ENCODE assay signal across 16 cellular contexts in the genomic region with DNA sequence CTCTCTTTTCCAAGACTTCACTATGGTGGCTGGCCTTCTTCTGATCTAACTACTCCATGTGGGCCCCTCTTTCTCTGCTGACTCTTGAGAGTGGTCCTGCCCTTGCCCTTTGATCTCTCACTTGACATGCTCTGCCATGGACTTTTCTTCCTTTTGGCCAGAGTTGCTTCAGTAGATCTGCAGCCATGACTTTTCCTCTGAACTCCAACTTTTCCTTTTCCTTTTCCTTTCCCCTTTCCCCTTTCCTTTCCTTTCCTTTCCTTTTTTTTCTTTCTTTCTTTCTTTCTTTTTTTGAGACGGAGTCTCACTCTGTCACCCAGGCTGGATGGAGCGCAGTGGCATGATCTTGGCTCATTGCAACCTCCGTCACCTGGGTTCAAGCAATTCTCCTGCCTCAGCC.
A peak's percentile ranks its signal among the peaks of the same experiment; 100 is the strongest.
DNase-seq lines count a peak whose midpoint lies in the region; ATAC-seq and TF ChIP-seq lines count a peak whose summit lies in the region.
"Had no signal": no experiment of that assay in that cellular context is flagged by ENCODE, and none has a peak within 500 bp of the region (broad histone marks: within the 10 kb centered on the region; RNA-seq: fewer than 3 reads in every experiment).

No MANE protein-coding gene starts in this region.

- peaks cover 0 to 4% of the 10 kb centered on the region in 2 experiments; a peak in 1 of 4 replicates for H3K79me1 ChIP-seq in IMR-90 (ENCODE audit: low read depth in 1 of 2, low read length in 2 of 2)

- H3K9me1 ChIP-seq in IMR-90 (ENCODE audit: insufficient read depth, low read length), result peaks cover 5% of the 10 kb centered on the region

- no peak overlapping the region for H2AK9ac ChIP-seq in IMR-90 (replicated peaks; ENCODE audit: low read depth, low read length, poor library complexity)

- H3K36me3 Mint-ChIP-seq in chondrocyte (ENCODE audit: low read depth) (peaks cover 3% of the 10 kb centered on the region), osteocyte (ENCODE audit: unreplicated experiment) (peaks cover 7% of the 10 kb centered on the region)

- DNase-seq in IMR-90, result no peak
- DNase-seq in chondrocyte (ENCODE audit: low spot score), result no peak
- DNase-seq in osteocyte (ENCODE audit: extremely low spot score, unreplicated experiment), result no peak
- DNase-seq in dedifferentiated amniotic fluid mesenchymal stem cell (ENCODE audit: extremely low spot score), result no peak
- no peak for DNase-seq in NCI-H2107 (lab: John Stamatoyannopoulos, UW)
- DNase-seq: C1 segment of cervical spinal cord; Calu3; CD4-positive, alpha-beta memory T cell; COR-L47; DMS53; DMS79 treated with DMSO at 0.1 percent for 48 hours; GF-D8; GM23248; H7; HCEC 1CT had no signal

- no peak overlapping the region for H4K5ac ChIP-seq in IMR-90 (ENCODE audit: low read depth, low read length)

- H3K4me3 Mint-ChIP-seq in chondrocyte (ENCODE audit: unreplicated experiment), result no peak overlapping the region
- H3K4me3 Mint-ChIP-seq in osteocyte (ENCODE audit: unreplicated experiment), result no peak overlapping the region
- H3K4me3 Mint-ChIP-seq: CD4-positive, alpha-beta memory T cell had no signal

- H3K27me3 Mint-ChIP-seq in chondrocyte (ENCODE audit: low read depth) (no peaks in the 10 kb centered on the region), osteocyte (ENCODE audit: unreplicated experiment) (no peaks in the 10 kb centered on the region)
- H3K27me3 Mint-ChIP-seq: CD4-positive, alpha-beta memory T cell had no signal

- H2BK20ac ChIP-seq in IMR-90 (ENCODE audit: low read depth, low read length), result peak overlapping the region; percentile 80

- CTCF ChIA-PET in IMR-90 (lab: Yijun Ruan, JAX), result no interaction called here

- no peak overlapping the region for H3K23ac ChIP-seq in IMR-90 (ENCODE audit: low read depth, low read length)

- no peak overlapping the region for H3K27ac ChIP-seq in IMR-90 (ENCODE audit: insufficient read depth, low read length)
- H3K27ac ChIP-seq: GM23248 had no signal

- no peak overlapping the region for H3K9ac ChIP-seq in IMR-90 (ENCODE audit: low read depth, low read length)
- H3K9ac ChIP-seq: GM23248 had no signal

- H2AK5ac ChIP-seq in IMR-90 (ENCODE audit: low read depth, low read length), result peak overlapping the region; percentile 81

- no peak overlapping the region for H3K18ac ChIP-seq in IMR-90 (ENCODE audit: low read depth, low read length)

- peak overlapping the region; percentile 53 for H3K27ac Mint-ChIP-seq in chondrocyte (ENCODE audit: unreplicated experiment)
- H3K27ac Mint-ChIP-seq in osteocyte (ENCODE audit: unreplicated experiment), result peak overlapping the region; percentile 82

- H2BK120ac ChIP-seq in IMR-90 (ENCODE audit: low read depth, low read length), result peak overlapping the region; percentile 63

- intact Hi-C loops in IMR-90 (cut with micrococcal nuclease), result no loop called here

- no peaks in the 10 kb centered on the region for H3K27me3 ChIP-seq in IMR-90 (ENCODE audit: control insufficient read depth, insufficient read depth, low read length)

- H2BK15ac ChIP-seq in IMR-90 (ENCODE audit: low read depth, low read length), result peak overlapping the region; percentile 95; the same call in 2 of the 3 replicates

- TF ChIP-seq CTCF in IMR-90 (conservative IDR thresholded peaks at IDR 0.05; ENCODE audit: low read depth, low read length), result no peak
- TF ChIP-seq CTCF in chondrocyte (IDR thresholded peaks at IDR 0.05), result no peak
- no peak for TF ChIP-seq CTCF in osteocyte (IDR thresholded peaks at IDR 0.05)

- ATAC-seq in IMR-90 (ENCODE audit: low read depth) (no peak), HG03378 (IDR thresholded peaks at IDR 0.05; ENCODE audit: unreplicated experiment) (no peak)

- peak overlapping the region; percentile 26 for H4K91ac ChIP-seq in IMR-90 (ENCODE audit: insufficient read depth, low read depth, low read length)

- H3K9me3 ChIP-seq in IMR-90 (ENCODE audit: control insufficient read depth, insufficient read depth, low read length), result no peaks in the 10 kb centered on the region

- peaks cover 7% of the 10 kb centered on the region for H3K4me1 ChIP-seq in IMR-90 (ENCODE audit: control insufficient read depth, insufficient read depth, low read length)

- no TSS peak for BruUV-seq in IMR-90 (replicated peaks; lab: Mats Ljungman, UMichigan)

- H3K4me2 ChIP-seq in IMR-90 (ENCODE audit: low read depth, low read length), result no peak overlapping the region

- dilution Hi-C loops in IMR-90 (cut with HindIII; ENCODE audit: low sequenced_read_pairs, unreplicated experiment), result no loop called here

- H3K4me1 Mint-ChIP-seq in chondrocyte (ENCODE audit: low read depth) (peaks cover 73% of the 10 kb centered on the region), osteocyte (ENCODE audit: unreplicated experiment) (peaks cover 62% of the 10 kb centered on the region)

- H3K14ac ChIP-seq in IMR-90 (replicated peaks; ENCODE audit: low read depth, low read length), result peak overlapping the region; percentile 50; the same call in 1 of the 2 replicates

- no peaks in the 10 kb centered on the region for H3K36me3 ChIP-seq in IMR-90 (ENCODE audit: control insufficient read depth, insufficient read depth, low read length)

- POLR2A ChIA-PET in IMR-90 (lab: Charles Lee; ENCODE audit: unreplicated experiment), result no interaction called here

- H2AFZ ChIP-seq in IMR-90 (replicated peaks; ENCODE audit: low read length, poor library complexity), result no peak overlapping the region
- H2AFZ ChIP-seq: GM23248 had no signal

- H3K4me3 ChIP-seq in IMR-90 (ENCODE audit: insufficient read depth, low read depth, low read length), result no peak overlapping the region
- H3K4me3 ChIP-seq: GM23248 had no signal

- H4K8ac ChIP-seq in IMR-90 (ENCODE audit: low read depth in 2 of 2, low read length in 2 of 2), result peak overlapping the region in 1 of 2 experiments; percentile 3; a peak in 2 of 4 replicates

- no peak for TF ChIP-seq RAD21 in IMR-90 (IDR thresholded peaks at IDR 0.05; ENCODE audit: low read length)

- no peak overlapping the region for H3K56ac ChIP-seq in IMR-90 (ENCODE audit: extremely low read depth, insufficient read depth, low read length)

- H3K9me3 Mint-ChIP-seq in chondrocyte (ENCODE audit: low read depth) (peaks cover 8% of the 10 kb centered on the region), osteocyte (ENCODE audit: unreplicated experiment) (peaks cover 10% of the 10 kb centered on the region)
- H3K9me3 Mint-ChIP-seq: CD4-positive, alpha-beta memory T cell had no signal

- TF ChIP-seq POLR2A in IMR-90 (IDR thresholded peaks at IDR 0.05; ENCODE audit: low read depth, low read length), result no peak

- in situ Hi-C loops in IMR-90 (cut with MboI; ENCODE audit: low sequenced_read_pairs), result no loop called here

- H3K4ac ChIP-seq in IMR-90 (ENCODE audit: low read depth, low read length), result peak overlapping the region; percentile 45; the same call in 1 of the 2 replicates

- H2BK5ac ChIP-seq in IMR-90 (ENCODE audit: low read depth, low read length, poor library complexity, severe bottlenecking), result no peak overlapping the region

- 100% methylated on average over 1 of the region's 3 CpGs; no CpG with 5 or more reads in 1 of the 2 experiments for WGBS in IMR-90 (ENCODE audit: extremely low coverage in 2 of 2, insufficient read length in 1 of 2), 2 experiments

- no peaks in the 10 kb centered on the region for H4K20me1 ChIP-seq in IMR-90 (ENCODE audit: insufficient read depth, low read length)

TF ChIP-seq in IMR-90, 13 proteins besides CTCF, POLR2A, EP300 and RAD21:
- TF ChIP-seq NFE2L2 (IDR thresholded peaks at IDR 0.05; ENCODE audit: low read depth, low read length) (no peak), MXI1 (IDR thresholded peaks at IDR 0.05; ENCODE audit: borderline replicate concordance, low read depth, low read length) (no peak), RFX5 (IDR thresholded peaks at IDR 0.05; ENCODE audit: low read depth, low read length) (no peak), BHLHE40 (IDR thresholded peaks at IDR 0.05; ENCODE audit: low read depth, low read length) (no peak), MAFK (IDR thresholded peaks at IDR 0.05; ENCODE audit: low read depth, low read length) (no peak), MAZ (IDR thresholded peaks at IDR 0.05; ENCODE audit: borderline replicate concordance, low read depth, low read length) (no peak)
- TF ChIP-seq, protein P1, sequence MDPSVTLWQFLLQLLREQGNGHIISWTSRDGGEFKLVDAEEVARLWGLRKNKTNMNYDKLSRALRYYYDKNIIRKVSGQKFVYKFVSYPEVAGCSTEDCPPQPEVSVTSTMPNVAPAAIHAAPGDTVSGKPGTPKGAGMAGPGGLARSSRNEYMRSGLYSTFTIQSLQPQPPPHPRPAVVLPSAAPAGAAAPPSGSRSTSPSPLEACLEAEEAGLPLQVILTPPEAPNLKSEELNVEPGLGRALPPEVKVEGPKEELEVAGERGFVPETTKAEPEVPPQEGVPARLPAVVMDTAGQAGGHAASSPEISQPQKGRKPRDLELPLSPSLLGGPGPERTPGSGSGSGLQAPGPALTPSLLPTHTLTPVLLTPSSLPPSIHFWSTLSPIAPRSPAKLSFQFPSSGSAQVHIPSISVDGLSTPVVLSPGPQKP (IDR thresholded peaks at IDR 0.05; ENCODE audit: borderline replicate concordance, low read depth, low read length), result no peak
